ENCODE assay signal across 8 cellular contexts in the genomic region with DNA sequence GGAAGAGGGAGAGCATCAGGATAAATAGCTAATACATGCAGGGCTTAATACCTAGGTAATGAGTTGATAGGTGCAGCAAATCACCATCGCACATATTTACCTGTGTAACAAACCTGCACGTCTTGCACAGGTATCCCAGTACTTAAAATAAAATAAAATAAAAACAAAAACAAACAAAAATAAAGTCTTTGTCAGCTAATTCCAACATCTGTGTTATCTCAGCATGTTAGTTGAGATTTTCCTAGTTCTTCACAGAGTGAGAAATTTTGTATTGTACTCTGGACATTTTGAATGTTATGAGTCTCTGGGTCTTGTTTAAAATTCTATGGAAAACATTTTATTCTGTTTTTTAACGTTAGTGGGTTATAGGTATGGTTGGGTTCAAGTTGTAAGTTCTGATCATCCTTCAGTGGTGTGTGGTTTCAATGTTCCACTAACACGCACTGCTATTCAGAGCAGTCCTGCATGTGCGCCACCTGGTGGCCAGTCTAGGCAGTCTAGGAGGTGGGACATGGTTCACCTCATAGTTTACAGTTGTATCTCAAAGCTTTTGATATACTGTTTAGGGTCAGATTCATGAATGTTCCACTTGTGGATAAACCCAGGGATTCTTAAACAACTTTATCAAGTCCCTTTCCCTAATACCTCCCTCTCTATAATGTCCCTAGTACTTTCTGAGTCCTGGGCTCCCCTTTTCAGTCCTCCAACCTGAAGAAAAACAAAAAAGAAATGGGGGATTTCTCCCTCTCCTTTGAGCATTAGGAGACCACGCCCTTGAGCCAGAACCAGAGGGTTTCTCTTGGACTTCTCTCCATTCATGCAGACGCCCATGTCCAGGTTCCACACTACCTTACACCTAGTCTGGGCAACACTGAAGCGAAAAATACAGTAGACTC.
DNase-seq lines count a peak whose midpoint lies in the region; ATAC-seq and TF ChIP-seq lines count a peak whose summit lies in the region.

No MANE protein-coding gene starts in this region.

- H3K9ac ChIP-seq in SK-N-SH: no peak overlapping the region

- no peaks in the 10 kb centered on the region for H3K9me3 ChIP-seq in SK-N-SH
- H3K9me3 ChIP-seq in prostate gland: no peaks in the 10 kb centered on the region
- no peaks in the 10 kb centered on the region for H3K9me3 ChIP-seq in aorta (ENCODE audit: control insufficient read depth, low read length)

- TF ChIP-seq CTCF in GM12864 (IDR thresholded peaks at IDR 0.05; ENCODE audit: low read depth, low read length, missing control alignments): peak; percentile 86
- peak; percentile 96 for TF ChIP-seq CTCF in SK-N-SH (IDR thresholded peaks at IDR 0.05)
- peak; percentile 71 to 85 (median 78) for TF ChIP-seq CTCF in prostate gland (IDR thresholded peaks at IDR 0.05)

- ATAC-seq in Right ventricle myocardium inferior (peak; percentile 88), aorta (ENCODE audit: low FRiP score) (peak; percentile 88)

- no peak overlapping the region for H3K27ac Mint-ChIP-seq in activated naive CD4-positive, alpha-beta T cell treated with anti-CD3 and anti-CD28 coated beads for 36 hours

- H2AFZ ChIP-seq in SK-N-SH (ENCODE audit: low read depth): no peak overlapping the region

- H3K36me3 Mint-ChIP-seq in activated naive CD4-positive, alpha-beta T cell treated with anti-CD3 and anti-CD28 coated beads for 36 hours (ENCODE audit: low read depth): no peaks in the 10 kb centered on the region

- no peak for TF ChIP-seq EP300 in SK-N-SH (IDR thresholded peaks at IDR 0.05; ENCODE audit: borderline replicate concordance in 1 of 2, low read depth in 1 of 2, low read length in 1 of 2)

- H3K4me2 ChIP-seq in SK-N-SH: no peak overlapping the region

- no peak overlapping the region for H3K27ac ChIP-seq in SK-N-SH (ENCODE audit: low read depth in 2 of 2, low read length in 1 of 2)
- H3K27ac ChIP-seq in prostate gland: no peak overlapping the region
- H3K27ac ChIP-seq in aorta (ENCODE audit: low read depth in 1 of 2, low read length in 2 of 2): no peak overlapping the region

- CTCF ChIA-PET in SK-N-SH (lab: Yijun Ruan, JAX): interaction anchor here (0.6 to 3.0 kb wide), 32 partner anchors 9 to 769 kb away, joined by 3 to 21 read pairs (median 4); no protein-coding TSS in a partner anchor
- CTCF ChIA-PET in activated naive CD4-positive, alpha-beta T cell treated with anti-CD3 and anti-CD28 coated beads for 36 hours (lab: Charles Lee): interaction anchor here (0.6 to 1.5 kb wide), 10 partner anchors 11 to 778 kb away, joined by 3 to 8 read pairs (median 3); no protein-coding TSS in a partner anchor

- TF ChIP-seq POLR2A in prostate gland (IDR thresholded peaks at IDR 0.05): no peak

- DNase-seq in GM12864 (ENCODE audit: low read depth): peak; percentile 24
- peak; percentile 68 for DNase-seq in H7
- peak; percentile 66 for DNase-seq in LoVo (ENCODE audit: low spot score)
- DNase-seq in SK-N-SH: peak; percentile 59
- DNase-seq in activated naive CD4-positive, alpha-beta T cell treated with anti-CD3 and anti-CD28 coated beads for 36 hours: peak; percentile 86
- DNase-seq in Right ventricle myocardium inferior (ENCODE audit: missing footprints): peak; percentile 90
- DNase-seq in prostate gland (ENCODE audit: low spot score): peak; percentile 66
- peak; percentile 85 to 95 for DNase-seq in aorta

- H3K4me1 ChIP-seq in SK-N-SH (ENCODE audit: control insufficient read depth in 1 of 2, insufficient read depth in 2 of 2, low read depth in 1 of 2, low read length in 1 of 2): no peaks in the 10 kb centered on the region
- no peaks in the 10 kb centered on the region for H3K4me1 ChIP-seq in prostate gland (replicated peaks)
- no peaks in the 10 kb centered on the region for H3K4me1 ChIP-seq in aorta (ENCODE audit: control insufficient read depth in 1 of 2, insufficient read depth in 2 of 2, low read length in 2 of 2)

- no peak overlapping the region for H3K4me3 Mint-ChIP-seq in activated naive CD4-positive, alpha-beta T cell treated with anti-CD3 and anti-CD28 coated beads for 36 hours

- POLR2A ChIA-PET in SK-N-SH (lab: Yijun Ruan, JAX): no interaction called here

- H3K9me3 Mint-ChIP-seq in activated naive CD4-positive, alpha-beta T cell treated with anti-CD3 and anti-CD28 coated beads for 36 hours: no peaks in the 10 kb centered on the region

- H3F3A ChIP-seq in SK-N-SH (replicated peaks; ENCODE audit: insufficient read depth): no peaks in the 10 kb centered on the region

- H3K27me3 Mint-ChIP-seq in activated naive CD4-positive, alpha-beta T cell treated with anti-CD3 and anti-CD28 coated beads for 36 hours (ENCODE audit: low read depth): peaks cover 17% of the 10 kb centered on the region

- H3K27me3 ChIP-seq in H7 (ENCODE audit: control insufficient read depth, insufficient read depth, low read length) (no peaks in the 10 kb centered on the region), SK-N-SH (ENCODE audit: insufficient read depth) (peaks cover 41% of the 10 kb centered on the region), prostate gland (replicated peaks; ENCODE audit: insufficient read depth) (no peaks in the 10 kb centered on the region), aorta (ENCODE audit: control insufficient read depth in 1 of 2, insufficient read depth in 2 of 2, low read length in 1 of 2) (no peaks in the 10 kb centered on the region)

- 10% methylated on average over 8 of the region's 8 CpGs for WGBS in SK-N-SH (ENCODE audit: low lambda C conversion rate)
- WGBS in prostate gland: 47% methylated on average over 8 of the region's 8 CpGs
- WGBS in aorta, 2 donors: 41 to 43% methylated on average over 8 of the region's 8 CpGs

- H3K4me3 ChIP-seq in GM12864 (ENCODE audit: low read depth, low read length) (no peak overlapping the region), H7 (ENCODE audit: insufficient read depth, low read depth, low read length) (no peak overlapping the region), SK-N-SH (ENCODE audit: low read depth in 2 of 2, low read length in 1 of 2) (peak overlapping the region in 1 of 2 experiments; percentile 26; a peak in 1 of 4 replicates), prostate gland (no peak overlapping the region), aorta (ENCODE audit: low read length in 2 of 2) (no peak overlapping the region)

- no peaks in the 10 kb centered on the region for H3K79me2 ChIP-seq in SK-N-SH (ENCODE audit: insufficient read depth)

- intact Hi-C loops in activated naive CD4-positive, alpha-beta T cell treated with anti-CD3 and anti-CD28 coated beads for 36 hours (cut with micrococcal nuclease): loop anchor here (1.0 to 10.0 kb wide), 6 partner anchors 44 to 761 kb away; no protein-coding TSS in a partner anchor
- intact Hi-C loops in Right ventricle myocardium inferior (cut with DNase I) (loop anchor here (10.0 kb wide), 1 partner anchor 761 kb away; no protein-coding TSS in a partner anchor), prostate gland (cut with DNase I) (loop anchor here (5.0 to 10.0 kb wide), 2 partner anchors 59 to 761 kb away; no protein-coding TSS in a partner anchor), aorta (cut with DNase I) (no loop called here)

- TF ChIP-seq RAD21 in SK-N-SH (IDR thresholded peaks at IDR 0.05; ENCODE audit: low read length): peak; percentile 74

- H3K36me3 ChIP-seq in H7 (replicated peaks; ENCODE audit: control insufficient read depth, insufficient read depth, low read length) (no peaks in the 10 kb centered on the region), SK-N-SH (replicated peaks in 1 of 2; ENCODE audit: control insufficient read depth in 1 of 2, insufficient read depth in 2 of 2, low read length in 1 of 2) (no peaks in the 10 kb centered on the region), prostate gland (no peaks in the 10 kb centered on the region), aorta (ENCODE audit: control insufficient read depth in 1 of 2, insufficient read depth in 2 of 2, low read length in 1 of 2) (no peaks in the 10 kb centered on the region)

- H3K9me2 ChIP-seq in SK-N-SH: no peaks in the 10 kb centered on the region

- no peaks in the 10 kb centered on the region for H3K4me1 Mint-ChIP-seq in activated naive CD4-positive, alpha-beta T cell treated with anti-CD3 and anti-CD28 coated beads for 36 hours (ENCODE audit: low read depth)

- no peaks in the 10 kb centered on the region for H4K20me1 ChIP-seq in SK-N-SH (ENCODE audit: insufficient read depth)

TF ChIP-seq in SK-N-SH, 30 proteins besides CTCF, POLR2A, EP300 and RAD21:
- TF ChIP-seq ELF1 (IDR thresholded peaks at IDR 0.05): no peak
- TF ChIP-seq EZH2phosphoT487 (IDR thresholded peaks at IDR 0.05; ENCODE audit: borderline replicate concordance, low read depth): no peak
- TF ChIP-seq SMC3 (IDR thresholded peaks at IDR 0.05; ENCODE audit: low read depth, low read length): peak; percentile 94

Comparison
In these comparisons a context has a peak if more than half of its experiments do, and no peak if none do; other contexts are left out.
1. DNase-seq: peak in every context shown above with its lines; median percentile 90 in Right ventricle myocardium inferior; 90 in aorta; 86 in activated naive CD4-positive, alpha-beta T cell treated with anti-CD3 and anti-CD28 coated beads for 36 hours; 68 in H7; 66 in LoVo; 66 in prostate gland; 59 in SK-N-SH; 24 in GM12864.
2. intact Hi-C loops: an anchor here in activated naive CD4-positive, alpha-beta T cell treated with anti-CD3 and anti-CD28 coated beads for 36 hours (1.0 to 10.0 kb wide), Right ventricle myocardium inferior (10.0 kb wide) and prostate gland (5.0 to 10.0 kb wide); none called in aorta.